Comparison of ENCODE assay signal across 8 cellular contexts in genomic region chr14:50038398-50039119, GRCh38.
A peak's percentile ranks its signal among the peaks of the same experiment; 100 is the strongest.
DNase-seq lines count a peak whose midpoint lies in the region; ATAC-seq and TF ChIP-seq lines count a peak whose summit lies in the region.

No MANE protein-coding gene starts in this region.

- DNase-seq in Kasumi-1 (lab: John Stamatoyannopoulos, UW) (peak; percentile 31 to 49), left ventricle myocardium superior (no peak), NCI-H1930 (lab: John Stamatoyannopoulos, UW) (no peak), HuH-7 (ENCODE audit: low spot score) (no peak)
- DNase-seq in activated CD8-positive, alpha-beta memory T cell treated with anti-CD3 and anti-CD28 coated beads, Interleukin-2, amount 10 ng/mL, durations not matched to agents 7 days and 5 days: peak; percentile 86
- DNase-seq in stimulated activated CD8-positive, alpha-beta memory T cell treated with anti-CD3 and anti-CD28 coated beads, Interleukin-2, amount 100 ng/mL, for 48 hours (ENCODE audit: low read depth in 2 of 2): peak; percentile 46 to 57

- H3K27ac Mint-ChIP-seq in activated CD8-positive, alpha-beta memory T cell treated with anti-CD3 and anti-CD28 coated beads, Interleukin-2, amount 10 ng/mL, durations not matched to agents 7 days and 5 days: peak overlapping the region; percentile 98

- ATAC-seq in GM21825 (IDR thresholded peaks at IDR 0.05; ENCODE audit: unreplicated experiment) (peak; percentile 84), left ventricle myocardium superior (peak; percentile 59)
- peak; percentile 74 for ATAC-seq in activated CD8-positive, alpha-beta memory T cell treated with anti-CD3 and anti-CD28 coated beads, Interleukin-2, amount 10 ng/mL, durations not matched to agents 7 days and 5 days

- CTCF ChIA-PET in activated CD8-positive, alpha-beta memory T cell treated with anti-CD3 and anti-CD28 coated beads, Interleukin-2, amount 10 ng/mL, durations not matched to agents 7 days and 5 days (lab: Charles Lee): interaction anchor here (1.1 to 5.9 kb wide), 12 partner anchors 9 to 187 kb away, joined by 3 to 50 read pairs (median 8); no protein-coding TSS in a partner anchor

- H3K27me3 Mint-ChIP-seq in activated CD8-positive, alpha-beta memory T cell treated with anti-CD3 and anti-CD28 coated beads, Interleukin-2, amount 10 ng/mL, durations not matched to agents 7 days and 5 days: no peaks in the 10 kb centered on the region

- peak overlapping the region; percentile 1 for H3K4me3 ChIP-seq in GM12875 (ENCODE audit: low read depth, low read length)

- TF ChIP-seq CTCF in GM12875 (IDR thresholded peaks at IDR 0.05; ENCODE audit: borderline replicate concordance, insufficient read depth, low read depth, low read length): 0 out of 2 replicates have a peak, but pooled peaks have one; percentile 3

- peak overlapping the region; percentile 78 for H3K4me3 Mint-ChIP-seq in activated CD8-positive, alpha-beta memory T cell treated with anti-CD3 and anti-CD28 coated beads, Interleukin-2, amount 10 ng/mL, durations not matched to agents 7 days and 5 days

- peaks cover 50% of the 10 kb centered on the region for H3K36me3 Mint-ChIP-seq in activated CD8-positive, alpha-beta memory T cell treated with anti-CD3 and anti-CD28 coated beads, Interleukin-2, amount 10 ng/mL, durations not matched to agents 7 days and 5 days

- H3K9me3 Mint-ChIP-seq in activated CD8-positive, alpha-beta memory T cell treated with anti-CD3 and anti-CD28 coated beads, Interleukin-2, amount 10 ng/mL, durations not matched to agents 7 days and 5 days (ENCODE audit: low read depth): no peaks in the 10 kb centered on the region

- peaks cover 78% of the 10 kb centered on the region for H3K4me1 Mint-ChIP-seq in activated CD8-positive, alpha-beta memory T cell treated with anti-CD3 and anti-CD28 coated beads, Interleukin-2, amount 10 ng/mL, durations not matched to agents 7 days and 5 days

- intact Hi-C loops in left ventricle myocardium superior (cut with micrococcal nuclease): no loop called here

Comparison
In these comparisons a context has a peak if more than half of its experiments do, and no peak if none do; other contexts are left out.
1. DNase-seq: peak in Kasumi-1 (2 of 2), activated CD8-positive, alpha-beta memory T cell treated with anti-CD3 and anti-CD28 coated beads, Interleukin-2, amount 10 ng/mL, durations not matched to agents 7 days and 5 days (single experiment) and stimulated activated CD8-positive, alpha-beta memory T cell treated with anti-CD3 and anti-CD28 coated beads, Interleukin-2, amount 100 ng/mL, for 48 hours (2 of 2); none in left ventricle myocardium superior (single experiment), NCI-H1930 (0 of 2) and HuH-7 (single experiment).
2. Peak in every context shown above with its lines, with median percentiles within 50 percentile points of each other: ATAC-seq.